ENCODE assay signal across 11 cellular contexts in the genomic region with DNA sequence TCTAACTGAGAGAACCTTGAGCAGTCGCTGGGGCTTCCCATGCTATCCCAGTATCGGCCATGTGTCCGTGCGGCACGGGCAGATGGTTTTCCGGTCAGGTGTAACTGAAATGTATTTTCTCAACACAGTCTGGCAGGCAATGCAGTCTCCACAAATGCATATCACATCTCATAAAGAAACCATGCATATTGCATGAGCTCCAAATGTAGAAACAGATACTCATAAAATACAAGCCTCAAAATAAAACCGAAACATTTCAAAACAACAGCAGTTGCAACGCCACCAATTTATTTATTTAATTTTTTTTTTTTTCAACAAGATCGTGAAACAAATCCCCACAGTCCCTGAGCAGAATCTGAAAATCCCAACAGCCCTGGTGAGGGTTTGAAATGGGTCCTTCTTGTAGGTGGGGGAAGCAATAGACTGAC.
DNase-seq lines count a peak whose midpoint lies in the region; ATAC-seq, FAIRE-seq and TF ChIP-seq lines count a peak whose summit lies in the region.
"Had no signal": no experiment of that assay in that cellular context is flagged by ENCODE, and none has a peak within 500 bp of the region (broad histone marks: within the 10 kb centered on the region; RNA-seq: fewer than 3 reads in every experiment).

No MANE protein-coding gene starts in this region.

- TF ChIP-seq EP300 in HepG2 (IDR thresholded peaks at IDR 0.05; ENCODE audit: low read depth in 2 of 2, low read length in 2 of 2) (no peak), HepG2 (CRISPR knock-in tag; IDR thresholded peaks at IDR 0.05; ENCODE audit: borderline replicate concordance) (no peak)

- 38% methylated on average over 9 of the region's 9 CpGs for WGBS in HepG2 (ENCODE audit: low lambda C conversion rate)

- peaks cover 2 to 6% of the 10 kb centered on the region in 2 experiments; a peak in 2 of 5 replicates for H3K27me3 ChIP-seq in HepG2 (ENCODE audit: control insufficient read depth in 1 of 2, insufficient read depth in 2 of 2, low read length in 2 of 2)

- DNase-seq in HFFc6: no peak
- no peak for DNase-seq in natural killer cell treated with Interleukin-12 subunit alpha and Interleukin-12 subunit beta and Interleukin-15 and Interleukin-18, amount 100 ng/mL, for 72 hours (ENCODE audit: low spot score)
- no peak for DNase-seq in DMS79 treated with DMSO at 0.1 percent for 48 hours (lab: John Stamatoyannopoulos, UW)
- DNase-seq in central memory CD4-positive, alpha-beta T cell: no peak
- DNase-seq in HepG2 (ENCODE audit: low spot score): no peak
- DNase-seq in MV-4-11 (lab: John Stamatoyannopoulos, UW): no peak
- DNase-seq: activated T-cell treated with anti-CD3 and anti-CD28 coated beads, Interleukin-2, amount 50 U/mL, for 24 hours; NCI-H2227 treated with DMSO at 0.1 percent for 48 hours had no signal

- peaks cover 2% of the 10 kb centered on the region for H3K27me3 Mint-ChIP-seq in HFFc6 (ENCODE audit: insufficient read depth)
- peaks cover 0 to 41% of the 10 kb centered on the region in 2 donors for H3K27me3 Mint-ChIP-seq in natural killer cell treated with Interleukin-12 subunit alpha and Interleukin-12 subunit beta and Interleukin-15 and Interleukin-18, amount 100 ng/mL, for 72 hours
- H3K27me3 Mint-ChIP-seq: activated T-cell treated with anti-CD3 and anti-CD28 coated beads, Interleukin-2, amount 50 U/mL, for 24 hours had no signal

- TF ChIP-seq RAD21 in HepG2 (CRISPR knock-in tag; IDR thresholded peaks at IDR 0.05): no peak

- H3K36me3 Mint-ChIP-seq in HFFc6 (ENCODE audit: low read depth): peaks cover 6% of the 10 kb centered on the region
- peaks cover 6% of the 10 kb centered on the region for H3K36me3 Mint-ChIP-seq in natural killer cell treated with Interleukin-12 subunit alpha and Interleukin-12 subunit beta and Interleukin-15 and Interleukin-18, amount 100 ng/mL, for 72 hours

- CTCF ChIA-PET in HepG2 (lab: Yijun Ruan, JAX; ENCODE audit: low intra/inter-chr PET ratio, low total read pairs): no interaction called here

- no peak overlapping the region for H3K27ac Mint-ChIP-seq in HFFc6
- peak overlapping the region in 1 of 2 donors; percentile 17 for H3K27ac Mint-ChIP-seq in natural killer cell treated with Interleukin-12 subunit alpha and Interleukin-12 subunit beta and Interleukin-15 and Interleukin-18, amount 100 ng/mL, for 72 hours
- H3K27ac Mint-ChIP-seq: activated T-cell treated with anti-CD3 and anti-CD28 coated beads, Interleukin-2, amount 50 U/mL, for 24 hours had no signal

- no peak overlapping the region for H3K4me3 ChIP-seq in HepG2 (replicated peaks in 1 of 3; ENCODE audit: insufficient read depth in 1 of 3, low read depth in 2 of 3, low read length in 3 of 3)

- no peak overlapping the region for H2AFZ ChIP-seq in HepG2 (ENCODE audit: low read length)

- TF ChIP-seq CTCF in HFFc6 (IDR thresholded peaks at IDR 0.05): no peak
- TF ChIP-seq CTCF in HepG2 (CRISPR knock-in tag; IDR thresholded peaks at IDR 0.05): no peak

- H3K9me3 Mint-ChIP-seq in HFFc6: peaks cover 9% of the 10 kb centered on the region; the same call in 1 of the 2 replicates
- no peaks in the 10 kb centered on the region for H3K9me3 Mint-ChIP-seq in natural killer cell treated with Interleukin-12 subunit alpha and Interleukin-12 subunit beta and Interleukin-15 and Interleukin-18, amount 100 ng/mL, for 72 hours

- H3K4me3 Mint-ChIP-seq in HFFc6: peak overlapping the region; percentile 41; the same call in 1 of the 2 replicates
- peak overlapping the region; percentile 56 for H3K4me3 Mint-ChIP-seq in natural killer cell treated with Interleukin-12 subunit alpha and Interleukin-12 subunit beta and Interleukin-15 and Interleukin-18, amount 100 ng/mL, for 72 hours
- H3K4me3 Mint-ChIP-seq: activated T-cell treated with anti-CD3 and anti-CD28 coated beads, Interleukin-2, amount 50 U/mL, for 24 hours had no signal

- no peak for FAIRE-seq in HepG2 (lab: Jason Lieb, UNC)
- FAIRE-seq: G401.6 had no signal

- no peak for TF ChIP-seq POLR2A in HepG2 (IDR thresholded peaks at IDR 0.05; ENCODE audit: insufficient read depth in 1 of 2, low read depth in 2 of 2, low read length in 2 of 2)

- no peaks in the 10 kb centered on the region for H3K4me1 ChIP-seq in HepG2 (ENCODE audit: insufficient read depth, low read length)

- no peaks in the 10 kb centered on the region for H4K20me1 ChIP-seq in HepG2 (ENCODE audit: insufficient read depth, low read length)

- H3K79me2 ChIP-seq in HepG2 (ENCODE audit: insufficient read depth, low read length): no peaks in the 10 kb centered on the region

- POLR2A ChIA-PET in HepG2 (lab: Yijun Ruan, JAX): no interaction called here

- no TSS peak for BruUV-seq in HepG2 (replicated peaks; lab: Mats Ljungman, UMichigan)

- intact Hi-C loops in HepG2 (cut with micrococcal nuclease; ENCODE audit: unreplicated experiment): no loop called here

- no peaks in the 10 kb centered on the region for H3K36me3 ChIP-seq in HepG2 (replicated peaks in 1 of 2; ENCODE audit: control insufficient read depth in 1 of 2, insufficient read depth in 2 of 2, low read length in 2 of 2)

- no peak overlapping the region for H3K9ac ChIP-seq in HepG2 (ENCODE audit: insufficient read depth, low read depth, low read length)

- H3K9me3 ChIP-seq in HepG2 (ENCODE audit: low read length): no peaks in the 10 kb centered on the region

- H3K27ac ChIP-seq in HepG2 (ENCODE audit: extremely low read length, insufficient read depth, low read length): no peak overlapping the region

- H3K4me1 Mint-ChIP-seq in HFFc6 (ENCODE audit: low read depth): peaks cover 44% of the 10 kb centered on the region
- peaks cover 66 to 72% of the 10 kb centered on the region in 2 donors for H3K4me1 Mint-ChIP-seq in natural killer cell treated with Interleukin-12 subunit alpha and Interleukin-12 subunit beta and Interleukin-15 and Interleukin-18, amount 100 ng/mL, for 72 hours (ENCODE audit: low read depth in 2 of 2)

- in situ Hi-C loops in HepG2 (cut with HindIII; ENCODE audit: extremely low pct_ligation_motif_present, low pct_unique_long_range_greater_than_20kb): no loop called here

- ATAC-seq in GM18861 (IDR thresholded peaks at IDR 0.05; ENCODE audit: unreplicated experiment) (peak; percentile 39), HG03575 (IDR thresholded peaks at IDR 0.05; ENCODE audit: extremely low read depth, insufficient number of reproducible peaks, low FRiP score, unreplicated experiment) (peak; percentile 48), HepG2 (no peak)
- peak in 1 of 2 donors; percentile 78 for ATAC-seq in natural killer cell treated with Interleukin-12 subunit alpha and Interleukin-12 subunit beta and Interleukin-15 and Interleukin-18, amount 100 ng/mL, for 72 hours

- no peak overlapping the region for H3K4me2 ChIP-seq in HepG2 (ENCODE audit: low read depth, low read length)

TF ChIP-seq in HepG2, 621 proteins besides CTCF, POLR2A, EP300 and RAD21 (continues in another document):
- no peak for TF ChIP-seq SPEN (CRISPR knock-in tag; IDR thresholded peaks at IDR 0.05; ENCODE audit: low read depth)
- TF ChIP-seq ZNF329 (CRISPR knock-in tag; IDR thresholded peaks at IDR 0.05; ENCODE audit: low read depth): no peak
- no peak for TF ChIP-seq GLI4 (CRISPR knock-in tag; IDR thresholded peaks at IDR 0.05; ENCODE audit: borderline replicate concordance)
- no peak for TF ChIP-seq SKI (IDR thresholded peaks at IDR 0.05; ENCODE audit: partially characterized antibody)
- no peak for TF ChIP-seq HNF1B (CRISPR knock-in tag; IDR thresholded peaks at IDR 0.05)
- no peak for TF ChIP-seq ZNF496 (CRISPR knock-in tag; IDR thresholded peaks at IDR 0.05; ENCODE audit: insufficient replicate concordance)
- TF ChIP-seq SP1 (IDR thresholded peaks at IDR 0.05): no peak
- TF ChIP-seq SP1 (CRISPR knock-in tag; IDR thresholded peaks at IDR 0.05): no peak
- TF ChIP-seq FOXM1 (CRISPR knock-in tag; IDR thresholded peaks at IDR 0.05): no peak
- no peak for TF ChIP-seq ZSCAN20 (CRISPR knock-in tag; IDR thresholded peaks at IDR 0.05; ENCODE audit: borderline replicate concordance)
- TF ChIP-seq ISL2 (CRISPR knock-in tag; IDR thresholded peaks at IDR 0.05): no peak
